In the genomic region with DNA sequence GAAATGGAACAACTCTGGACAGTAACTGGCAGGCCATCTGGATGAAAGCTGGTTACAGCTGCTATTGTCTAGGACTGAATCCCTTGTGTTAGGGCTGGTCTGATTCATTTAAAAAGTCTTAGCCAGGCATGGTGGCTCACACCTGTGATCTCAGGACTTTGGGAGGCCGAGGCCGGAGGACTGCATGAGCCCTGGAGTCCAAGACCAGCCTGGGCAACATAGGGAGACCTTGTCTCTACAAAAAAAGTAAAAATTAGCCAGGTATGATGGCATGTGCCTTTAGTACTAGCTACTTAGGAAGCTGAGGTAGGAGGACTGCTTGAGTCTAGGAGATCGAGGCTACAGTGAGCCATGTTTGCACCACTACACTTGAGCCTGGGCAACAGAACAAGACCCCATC, we compare ENCODE assay signal across 8 cellular contexts.
"Had no signal": no experiment of that assay in that cellular context is flagged by ENCODE, and none has a peak within 500 bp of the region (broad histone marks: within the 10 kb centered on the region; RNA-seq: fewer than 3 reads in every experiment).

No MANE protein-coding gene starts in this region.

- DNase-seq: H9, HCEC 1CT, IMR-90 had no signal

- H2AFZ ChIP-seq: GM23338 had no signal

- FAIRE-seq: H1, H54, K562 had no signal

- ATAC-seq: GM23338, K562 had no signal

- H3K4me3 ChIP-seq: GM23338, K562 had no signal

- H3K27ac ChIP-seq: HL-60 had no signal

- H3K4me2 ChIP-seq: GM23338 had no signal
